Comparison of ENCODE assay signal across 27 cellular contexts in genomic region chr4:79024371-79024770, GRCh38.
"Had no signal": no experiment of that assay in that cellular context is flagged by ENCODE, and none has a peak within 500 bp of the region (broad histone marks: within the 10 kb centered on the region; RNA-seq: fewer than 3 reads in every experiment).

No MANE protein-coding gene starts in this region.

- H3K9me3 ChIP-seq: MG63, SJSA1, SK-N-SH had no signal

- H3K27me3 ChIP-seq: MG63, SJSA1 had no signal

- H3K36me3 ChIP-seq: MG63, SJSA1 had no signal

- H3K4me1 ChIP-seq: SJSA1 had no signal

- H3K27ac ChIP-seq: PC-9, RWPE1, SJSA1 had no signal

- H2AFZ ChIP-seq: PC-9 had no signal

- DNase-seq: Kasumi-1, KG1, MG63, NCI-H1048, NCI-H1092 treated with DMSO at 0.1 percent for 48 hours, NCI-H1105 treated with DMSO at 0.1 percent for 48 hours, NCI-H1417 treated with DMSO at 0.1 percent for 48 hours, NCI-H1436 treated with DMSO at 0.1 percent for 48 hours, NCI-H1694 treated with DMSO at 0.1 percent for 48 hours, NCI-H187 treated with DMSO at 0.1 percent for 48 hours, NCI-H2081, NCI-H2171, NCI-H226, NCI-H446 treated with DMSO at 0.1 percent for 48 hours, NCI-H510A, NCI-H524, NCI-H526, NCI-H82, OCI-M1, PC-9, Right ventricle myocardium superior, SHP77 treated with DMSO at 0.1 percent for 48 hours, SK-N-SH, T-cell had no signal

- ATAC-seq: Panc1, T-cell had no signal

- H3K4me2 ChIP-seq: PC-9, SK-N-SH had no signal

- H3K4me3 ChIP-seq: MG63, PC-9, SJSA1 had no signal

- H3K9me2 ChIP-seq: SK-N-SH had no signal

- H3K9ac ChIP-seq: SK-N-SH had no signal
